11 cellular contexts compared by ENCODE assay signal in the genomic region with DNA sequence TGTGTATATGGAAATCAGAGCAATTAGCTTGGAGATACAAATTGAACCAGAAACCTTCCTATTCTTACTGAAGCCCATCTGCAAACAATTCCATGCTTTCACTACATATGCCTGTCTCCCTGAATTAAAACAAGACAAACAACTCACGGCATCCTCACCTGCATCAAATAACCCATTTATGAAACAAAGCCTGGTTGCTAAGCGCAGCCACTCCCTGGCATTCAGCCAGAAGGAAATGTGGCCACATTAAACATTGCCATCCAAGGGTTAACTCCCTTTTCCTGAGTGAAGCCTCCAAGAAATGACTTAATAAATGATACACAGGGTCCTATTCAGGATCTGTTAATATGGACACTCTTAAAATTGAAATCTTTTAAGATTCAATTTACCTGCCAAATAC. TPM values are rescaled to one million over a fixed set of nuclear protein-coding genes. Genes with fewer than 3 reads are reported as not detected.
DNase-seq lines count a peak whose midpoint lies in the region; TF ChIP-seq lines count a peak whose summit lies in the region.
"Had no signal": no experiment of that assay in that cellular context is flagged by ENCODE, and none has a peak within 500 bp of the region (broad histone marks: within the 10 kb centered on the region; RNA-seq: fewer than 3 reads in every experiment).

No MANE protein-coding gene starts in this region.

- peak; percentile 89 for DNase-seq in DMS153 treated with DMSO at 0.1 percent for 48 hours (lab: John Stamatoyannopoulos, UW; ENCODE audit: unreplicated experiment)
- DNase-seq in NCI-H1930 (lab: John Stamatoyannopoulos, UW): peak; percentile 89 to 95
- DNase-seq in lung microvascular endothelial cell (ENCODE audit: low read depth in 2 of 2): peak; percentile 22 to 87
- no peak for DNase-seq in CD14-positive monocyte (ENCODE audit: low spot score)
- DNase-seq in stimulated activated naive CD4-positive, alpha-beta T cell (lab: John Stamatoyannopoulos, UW): no peak
- no peak for DNase-seq in globus pallidus (ENCODE audit: low spot score)
- no peak for DNase-seq in activated CD4-positive, alpha-beta T cell treated with anti-CD3 and anti-CD28 coated beads for 1 hour
- DNase-seq: activated CD8-positive, alpha-beta T cell treated with anti-CD3 and anti-CD28 coated beads for 36 hours; CD8-positive, alpha-beta T cell had no signal

- H3K4me3 Mint-ChIP-seq in CD14-positive monocyte: no peak overlapping the region
- H3K4me3 Mint-ChIP-seq: activated CD8-positive, alpha-beta T cell treated with anti-CD3 and anti-CD28 coated beads for 36 hours; CD8-positive, alpha-beta T cell; central memory CD8-positive, alpha-beta T cell had no signal

- no peaks in the 10 kb centered on the region for H3K9me3 Mint-ChIP-seq in CD14-positive monocyte
- H3K9me3 Mint-ChIP-seq: activated CD8-positive, alpha-beta T cell treated with anti-CD3 and anti-CD28 coated beads for 36 hours; CD8-positive, alpha-beta T cell; central memory CD8-positive, alpha-beta T cell had no signal

- H3K36me3 Mint-ChIP-seq in CD14-positive monocyte: peaks cover 9 to 15% of the 10 kb centered on the region in 2 donors

- no peaks in the 10 kb centered on the region for H3K27me3 Mint-ChIP-seq in CD14-positive monocyte (ENCODE audit: low read depth in 3 of 3)
- H3K27me3 Mint-ChIP-seq: activated CD8-positive, alpha-beta T cell treated with anti-CD3 and anti-CD28 coated beads for 36 hours; central memory CD8-positive, alpha-beta T cell had no signal

- peaks cover 32% of the 10 kb centered on the region for H3K4me1 Mint-ChIP-seq in CD14-positive monocyte
- H3K4me1 Mint-ChIP-seq: central memory CD8-positive, alpha-beta T cell had no signal

- H3K27ac ChIP-seq in VCaP: peak overlapping the region; percentile 52

- TF ChIP-seq CTCF in VCaP (conservative IDR thresholded peaks at IDR 0.05) (no peak), CD14-positive monocyte (IDR thresholded peaks at IDR 0.05) (no peak)

- H3K27ac Mint-ChIP-seq in CD14-positive monocyte: peak overlapping the region in 1 of 7 donors; percentile 31
- H3K27ac Mint-ChIP-seq: activated CD8-positive, alpha-beta T cell treated with anti-CD3 and anti-CD28 coated beads for 36 hours; CD8-positive, alpha-beta T cell had no signal

- intact Hi-C loops in CD14-positive monocyte (cut with micrococcal nuclease): no loop called here

RNA-seq across cellular contexts. Expression of a gene that starts 55.2 kb away (rescaled TPM):
- total RNA-seq in lung microvascular endothelial cell: 760 and 1,326 TPM in 2 replicates
- 10 to 100 TPM; 28.0 to 35.1 TPM for polyA plus RNA-seq in CD14-positive monocyte

Comparison
In these comparisons a context has a peak if more than half of its experiments do, and no peak if none do; other contexts are left out.
1. DNase-seq: peak in DMS153 treated with DMSO at 0.1 percent for 48 hours (single experiment), NCI-H1930 (2 of 2) and lung microvascular endothelial cell (2 of 2); none in CD14-positive monocyte (single experiment), stimulated activated naive CD4-positive, alpha-beta T cell (0 of 6), globus pallidus (single experiment) and activated CD4-positive, alpha-beta T cell treated with anti-CD3 and anti-CD28 coated beads for 1 hour (single experiment).